ENCODE assay signal across 3 cellular contexts in the genomic region with DNA sequence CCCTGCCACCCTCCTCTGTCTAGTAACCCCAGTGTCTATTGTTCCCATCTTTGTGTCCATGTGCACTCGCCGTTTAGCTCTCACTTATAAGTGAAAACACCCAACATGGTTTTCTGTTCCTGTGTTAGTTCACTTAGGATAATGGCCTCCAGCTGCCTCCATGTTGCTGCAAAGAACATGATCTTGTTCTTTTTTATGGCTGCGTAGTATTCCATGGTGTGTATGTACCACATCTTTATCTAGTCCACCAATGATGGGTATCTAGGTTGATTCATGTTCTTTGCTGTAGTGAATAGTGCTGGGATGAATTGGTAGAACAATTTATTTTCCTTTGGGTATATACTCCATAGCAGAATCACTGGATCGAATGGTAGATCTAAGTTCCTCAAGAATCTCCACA.
A peak's percentile ranks its signal among the peaks of the same experiment; 100 is the strongest.
TF ChIP-seq lines count a peak whose summit lies in the region.

No MANE protein-coding gene starts in this region.

TF ChIP-seq in HEK293, 187 proteins besides CTCF, POLR2A, EP300 and RAD21:
- TF ChIP-seq GLIS1 (tag by site-specific recombination; IDR thresholded peaks at IDR 0.05) (no peak), ZNF146 (tag by site-specific recombination; IDR thresholded peaks at IDR 0.05) (peak; percentile 78)

TF ChIP-seq in K562, 482 proteins besides CTCF, POLR2A, EP300 and RAD21:
- TF ChIP-seq, protein P1, sequence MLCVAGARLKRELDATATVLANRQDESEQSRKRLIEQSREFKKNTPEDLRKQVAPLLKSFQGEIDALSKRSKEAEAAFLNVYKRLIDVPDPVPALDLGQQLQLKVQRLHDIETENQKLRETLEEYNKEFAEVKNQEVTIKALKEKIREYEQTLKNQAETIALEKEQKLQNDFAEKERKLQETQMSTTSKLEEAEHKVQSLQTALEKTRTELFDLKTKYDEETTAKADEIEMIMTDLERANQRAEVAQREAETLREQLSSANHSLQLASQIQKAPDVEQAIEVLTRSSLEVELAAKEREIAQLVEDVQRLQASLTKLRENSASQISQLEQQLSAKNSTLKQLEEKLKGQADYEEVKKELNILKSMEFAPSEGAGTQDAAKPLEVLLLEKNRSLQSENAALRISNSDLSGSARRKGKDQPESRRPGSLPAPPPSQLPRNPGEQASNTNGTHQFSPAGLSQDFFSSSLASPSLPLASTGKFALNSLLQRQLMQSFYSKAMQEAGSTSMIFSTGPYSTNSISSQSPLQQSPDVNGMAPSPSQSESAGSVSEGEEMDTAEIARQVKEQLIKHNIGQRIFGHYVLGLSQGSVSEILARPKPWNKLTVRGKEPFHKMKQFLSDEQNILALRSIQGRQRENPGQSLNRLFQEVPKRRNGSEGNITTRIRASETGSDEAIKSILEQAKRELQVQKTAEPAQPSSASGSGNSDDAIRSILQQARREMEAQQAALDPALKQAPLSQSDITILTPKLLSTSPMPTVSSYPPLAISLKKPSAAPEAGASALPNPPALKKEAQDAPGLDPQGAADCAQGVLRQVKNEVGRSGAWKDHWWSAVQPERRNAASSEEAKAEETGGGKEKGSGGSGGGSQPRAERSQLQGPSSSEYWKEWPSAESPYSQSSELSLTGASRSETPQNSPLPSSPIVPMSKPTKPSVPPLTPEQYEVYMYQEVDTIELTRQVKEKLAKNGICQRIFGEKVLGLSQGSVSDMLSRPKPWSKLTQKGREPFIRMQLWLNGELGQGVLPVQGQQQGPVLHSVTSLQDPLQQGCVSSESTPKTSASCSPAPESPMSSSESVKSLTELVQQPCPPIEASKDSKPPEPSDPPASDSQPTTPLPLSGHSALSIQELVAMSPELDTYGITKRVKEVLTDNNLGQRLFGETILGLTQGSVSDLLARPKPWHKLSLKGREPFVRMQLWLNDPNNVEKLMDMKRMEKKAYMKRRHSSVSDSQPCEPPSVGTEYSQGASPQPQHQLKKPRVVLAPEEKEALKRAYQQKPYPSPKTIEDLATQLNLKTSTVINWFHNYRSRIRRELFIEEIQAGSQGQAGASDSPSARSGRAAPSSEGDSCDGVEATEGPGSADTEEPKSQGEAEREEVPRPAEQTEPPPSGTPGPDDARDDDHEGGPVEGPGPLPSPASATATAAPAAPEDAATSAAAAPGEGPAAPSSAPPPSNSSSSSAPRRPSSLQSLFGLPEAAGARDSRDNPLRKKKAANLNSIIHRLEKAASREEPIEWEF (CRISPR knock-in tag; IDR thresholded peaks at IDR 0.05): no peak
- TF ChIP-seq KLF13 (tag; IDR thresholded peaks at IDR 0.05; ENCODE audit: borderline replicate concordance, low read depth) (no peak), KDM1A (IDR thresholded peaks at IDR 0.05) (0 out of 4 replicates have a peak, but pooled peaks of 1 of the 2 experiments have one; percentile 20), ZNF146 (CRISPR knock-in tag; IDR thresholded peaks at IDR 0.05; ENCODE audit: unreplicated experiment) (peak; percentile 96), RBM25 (IDR thresholded peaks at IDR 0.05; ENCODE audit: low read depth, low read length, severe bottlenecking) (peak; percentile 26)

TF ChIP-seq in endothelial cell of umbilical vein, 7 proteins besides CTCF, POLR2A, EP300 and RAD21:
- TF ChIP-seq EZH2 (IDR thresholded peaks at IDR 0.05; ENCODE audit: borderline replicate concordance, low read depth, low read length, severe bottlenecking) (no peak), POLR2AphosphoS5 (IDR thresholded peaks at IDR 0.05; ENCODE audit: insufficient read depth, low read depth, low read length) (no peak), GATA2 (IDR thresholded peaks at IDR 0.05; ENCODE audit: insufficient read depth, insufficient read length, low read depth, low read length) (no peak), FOS (IDR thresholded peaks at IDR 0.05; ENCODE audit: borderline replicate concordance, insufficient read depth, low read length) (no peak), JUN (IDR thresholded peaks at IDR 0.05; ENCODE audit: borderline replicate concordance, insufficient read depth, insufficient read length, low read depth) (no peak), MYC (IDR thresholded peaks at IDR 0.05; ENCODE audit: low read depth, low read length) (no peak)
- TF ChIP-seq, protein P2, sequence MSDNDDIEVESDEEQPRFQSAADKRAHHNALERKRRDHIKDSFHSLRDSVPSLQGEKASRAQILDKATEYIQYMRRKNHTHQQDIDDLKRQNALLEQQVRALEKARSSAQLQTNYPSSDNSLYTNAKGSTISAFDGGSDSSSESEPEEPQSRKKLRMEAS (IDR thresholded peaks at IDR 0.05; ENCODE audit: insufficient read depth, insufficient read length): no peak
